In the genomic region with DNA sequence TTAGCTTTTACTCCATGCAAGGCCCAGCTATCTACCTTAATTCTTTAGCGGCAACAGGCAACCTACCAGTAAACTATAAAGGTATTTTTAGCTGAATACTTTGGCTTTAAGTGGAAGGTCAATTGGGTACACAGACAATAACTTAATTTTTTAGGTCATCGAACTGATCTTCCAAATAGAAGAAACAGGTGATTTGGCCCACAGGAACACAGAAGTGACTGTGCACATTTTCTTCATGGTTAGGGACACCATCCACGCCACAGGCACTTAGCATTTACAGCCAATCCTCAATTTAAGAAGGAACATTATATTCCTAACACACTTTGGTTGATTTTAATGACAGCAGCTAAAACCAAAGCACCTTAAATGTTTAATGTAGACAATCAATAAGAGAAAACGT, we compare ENCODE assay signal across 10 cellular contexts. TPM values are rescaled to one million over a fixed set of nuclear protein-coding genes. Genes with fewer than 3 reads are reported as not detected.
DNase-seq lines count a peak whose midpoint lies in the region; ATAC-seq and TF ChIP-seq lines count a peak whose summit lies in the region.
"Had no signal": no experiment of that assay in that cellular context is flagged by ENCODE, and none has a peak within 500 bp of the region (broad histone marks: within the 10 kb centered on the region; RNA-seq: fewer than 3 reads in every experiment).

No MANE protein-coding gene starts in this region.

- DNase-seq in SK-N-SH, result no peak
- DNase-seq in T-helper 17 cell, result no peak
- DNase-seq in fibroblast of villous mesenchyme (ENCODE audit: low read depth), result no peak
- no peak for DNase-seq in inferior parietal cortex (ENCODE audit: extremely low spot score)
- DNase-seq in SK-N-DZ (ENCODE audit: low spot score), result no peak
- DNase-seq in SW480 (ENCODE audit: low spot score), result no peak
- DNase-seq: NCI-H1930, nucleus accumbens had no signal

- H3K4me3 Mint-ChIP-seq in T-helper 17 cell, result peak overlapping the region; percentile 97

- H2AFZ ChIP-seq in SK-N-SH (ENCODE audit: low read depth), result no peak overlapping the region

- H4K20me1 ChIP-seq in SK-N-SH (ENCODE audit: insufficient read depth), result peaks cover 58% of the 10 kb centered on the region

- H3K4me1 ChIP-seq in SK-N-SH (ENCODE audit: control insufficient read depth in 1 of 2, insufficient read depth in 2 of 2, low read depth in 1 of 2, low read length in 1 of 2) (peaks cover 5 to 8% of the 10 kb centered on the region in 2 experiments; a peak in 3 of 4 replicates), skeletal muscle satellite cell (ENCODE audit: control insufficient read depth, insufficient read depth, low read length) (peaks cover 20% of the 10 kb centered on the region)

- H3K9me2 ChIP-seq in SK-N-SH, result no peaks in the 10 kb centered on the region

- peaks cover 2% of the 10 kb centered on the region for H3K36me3 Mint-ChIP-seq in T-helper 17 cell (ENCODE audit: low read depth)

- H3K4me3 ChIP-seq in SK-N-SH (ENCODE audit: low read depth in 2 of 2, low read length in 1 of 2) (peak overlapping the region; percentile 70 to 87; a peak in 3 of 4 replicates), fibroblast of villous mesenchyme (ENCODE audit: low read depth, low read length) (peak overlapping the region; percentile 71), skeletal muscle satellite cell (ENCODE audit: low read length) (peak overlapping the region; percentile 90)

- peaks cover 0 to 9% of the 10 kb centered on the region in 2 experiments for H3K36me3 ChIP-seq in SK-N-SH (replicated peaks in 1 of 2; ENCODE audit: control insufficient read depth in 1 of 2, insufficient read depth in 2 of 2, low read length in 1 of 2)
- no peaks in the 10 kb centered on the region for H3K36me3 ChIP-seq in skeletal muscle satellite cell (ENCODE audit: insufficient read depth, low read length)

- H3K4me2 ChIP-seq in SK-N-SH (peak overlapping the region; percentile 85), skeletal muscle satellite cell (ENCODE audit: low read length) (peak overlapping the region; percentile 87)

- ATAC-seq in SK-N-SH treated with all-trans-retinoic acid at 6 μM for 48 hours, result no peak
- ATAC-seq in T-helper 17 cell, result no peak

- H3K9me3 ChIP-seq in SK-N-SH (no peaks in the 10 kb centered on the region), T-helper 17 cell (ENCODE audit: control insufficient read depth, low read length, poor library complexity, severe bottlenecking) (no peaks in the 10 kb centered on the region), skeletal muscle satellite cell (replicated peaks; ENCODE audit: low read length) (no peaks in the 10 kb centered on the region)

- H3F3A ChIP-seq in SK-N-SH (replicated peaks; ENCODE audit: insufficient read depth), result peaks cover 8% of the 10 kb centered on the region

- no peaks in the 10 kb centered on the region for H3K27me3 ChIP-seq in SK-N-SH (ENCODE audit: insufficient read depth)
- H3K27me3 ChIP-seq in skeletal muscle satellite cell (ENCODE audit: control insufficient read depth, insufficient read depth, low read length), result no peaks in the 10 kb centered on the region

- H3K27ac ChIP-seq in SK-N-SH (ENCODE audit: low read depth in 2 of 2, low read length in 1 of 2), result no peak overlapping the region

- H3K79me2 ChIP-seq in SK-N-SH (ENCODE audit: insufficient read depth), result peaks cover 68% of the 10 kb centered on the region

- POLR2A ChIA-PET in SK-N-SH (lab: Yijun Ruan, JAX), result no interaction called here

- no peaks in the 10 kb centered on the region for H3K27me3 Mint-ChIP-seq in T-helper 17 cell

- H3K9ac ChIP-seq in SK-N-SH, result peak overlapping the region; percentile 98; the same call in 1 of the 2 replicates
- H3K9ac ChIP-seq in skeletal muscle satellite cell (ENCODE audit: low read depth, low read length), result peak overlapping the region; percentile 97

- no peak for TF ChIP-seq RAD21 in SK-N-SH (IDR thresholded peaks at IDR 0.05; ENCODE audit: low read length)

- H3K4me1 Mint-ChIP-seq in T-helper 17 cell, result peaks cover 40% of the 10 kb centered on the region

- CTCF ChIA-PET in SK-N-SH (lab: Yijun Ruan, JAX), result interaction anchor here (0.9 to 1.2 kb wide), 2 partner anchors 31 to 169 kb away, joined by 3 read pairs; no protein-coding TSS in a partner anchor

- TF ChIP-seq CTCF in SK-N-SH (IDR thresholded peaks at IDR 0.05) (no peak), fibroblast of villous mesenchyme (IDR thresholded peaks at IDR 0.05; ENCODE audit: insufficient read depth, low read depth, low read length) (no peak)

- TF ChIP-seq EP300 in SK-N-SH (IDR thresholded peaks at IDR 0.05; ENCODE audit: borderline replicate concordance in 1 of 2, low read depth in 1 of 2, low read length in 1 of 2), result no peak

- WGBS in SK-N-SH (ENCODE audit: low lambda C conversion rate), result 48% methylated on average over 4 of the region's 4 CpGs

- H3K27ac Mint-ChIP-seq in T-helper 17 cell, result peak overlapping the region; percentile 97

TF ChIP-seq in SK-N-SH, 30 proteins besides CTCF, POLR2A, EP300 and RAD21:
- TF ChIP-seq JUND (IDR thresholded peaks at IDR 0.05) (no peak), CHD2 (IDR thresholded peaks at IDR 0.05; ENCODE audit: low read length, partially characterized antibody) (no peak)

TF ChIP-seq in SK-N-SH treated with all-trans-retinoic acid at 6 μM for 48 hours, 23 proteins besides CTCF, POLR2A, EP300 and RAD21:
- TF ChIP-seq, protein P1, sequence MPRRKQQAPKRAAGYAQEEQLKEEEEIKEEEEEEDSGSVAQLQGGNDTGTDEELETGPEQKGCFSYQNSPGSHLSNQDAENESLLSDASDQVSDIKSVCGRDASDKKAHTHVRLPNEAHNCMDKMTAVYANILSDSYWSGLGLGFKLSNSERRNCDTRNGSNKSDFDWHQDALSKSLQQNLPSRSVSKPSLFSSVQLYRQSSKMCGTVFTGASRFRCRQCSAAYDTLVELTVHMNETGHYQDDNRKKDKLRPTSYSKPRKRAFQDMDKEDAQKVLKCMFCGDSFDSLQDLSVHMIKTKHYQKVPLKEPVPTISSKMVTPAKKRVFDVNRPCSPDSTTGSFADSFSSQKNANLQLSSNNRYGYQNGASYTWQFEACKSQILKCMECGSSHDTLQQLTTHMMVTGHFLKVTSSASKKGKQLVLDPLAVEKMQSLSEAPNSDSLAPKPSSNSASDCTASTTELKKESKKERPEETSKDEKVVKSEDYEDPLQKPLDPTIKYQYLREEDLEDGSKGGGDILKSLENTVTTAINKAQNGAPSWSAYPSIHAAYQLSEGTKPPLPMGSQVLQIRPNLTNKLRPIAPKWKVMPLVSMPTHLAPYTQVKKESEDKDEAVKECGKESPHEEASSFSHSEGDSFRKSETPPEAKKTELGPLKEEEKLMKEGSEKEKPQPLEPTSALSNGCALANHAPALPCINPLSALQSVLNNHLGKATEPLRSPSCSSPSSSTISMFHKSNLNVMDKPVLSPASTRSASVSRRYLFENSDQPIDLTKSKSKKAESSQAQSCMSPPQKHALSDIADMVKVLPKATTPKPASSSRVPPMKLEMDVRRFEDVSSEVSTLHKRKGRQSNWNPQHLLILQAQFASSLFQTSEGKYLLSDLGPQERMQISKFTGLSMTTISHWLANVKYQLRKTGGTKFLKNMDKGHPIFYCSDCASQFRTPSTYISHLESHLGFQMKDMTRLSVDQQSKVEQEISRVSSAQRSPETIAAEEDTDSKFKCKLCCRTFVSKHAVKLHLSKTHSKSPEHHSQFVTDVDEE (CRISPR knock-in tag; IDR thresholded peaks at IDR 0.05), result no peak
- no peak for TF ChIP-seq PPARA (CRISPR knock-in tag; IDR thresholded peaks at IDR 0.05; ENCODE audit: borderline replicate concordance)
- TF ChIP-seq GLIS3 (CRISPR knock-in tag; IDR thresholded peaks at IDR 0.05), result no peak
- TF ChIP-seq ZFP3 (CRISPR knock-in tag; IDR thresholded peaks at IDR 0.05), result no peak
- TF ChIP-seq ZFP30 (CRISPR knock-in tag; IDR thresholded peaks at IDR 0.05), result no peak
- TF ChIP-seq CSDC2 (CRISPR knock-in tag; IDR thresholded peaks at IDR 0.05), result no peak
- TF ChIP-seq ESRRG (CRISPR knock-in tag; IDR thresholded peaks at IDR 0.05), result no peak
- no peak for TF ChIP-seq TOX (CRISPR knock-in tag; IDR thresholded peaks at IDR 0.05; ENCODE audit: borderline replicate concordance)
- no peak for TF ChIP-seq TCF4 (CRISPR knock-in tag; IDR thresholded peaks at IDR 0.05; ENCODE audit: borderline replicate concordance)
- TF ChIP-seq RARB (CRISPR knock-in tag; IDR thresholded peaks at IDR 0.05), result no peak
- no peak for TF ChIP-seq ZNF8 (CRISPR knock-in tag; IDR thresholded peaks at IDR 0.05)
- TF ChIP-seq BACH2 (CRISPR knock-in tag; IDR thresholded peaks at IDR 0.05; ENCODE audit: borderline replicate concordance), result no peak
- TF ChIP-seq ZNF70 (CRISPR knock-in tag; IDR thresholded peaks at IDR 0.05), result no peak

RNA-seq across cellular contexts. Expression of a gene that starts 1.9 kb away (rescaled TPM):
- 29.0 and 47.1 TPM in 2 replicates for polyA plus RNA-seq in SK-N-SH (2012; rRNA removed)
- polyA plus RNA-seq in SK-N-SH (2012; cell fraction: cytosol; rRNA removed), result 59.4 and 70.0 TPM in 2 replicates
- 7.3 and 18.2 TPM in 2 replicates for polyA plus RNA-seq in SK-N-SH (2012; cell fraction: nucleus; rRNA removed)
- total RNA-seq in T-helper 17 cell, result 100 to 1,000 TPM; 111 to 147 TPM
- total RNA-seq in fibroblast of villous mesenchyme, result 92.1 and 133 TPM in 2 replicates
- 104 and 110 TPM in 2 replicates for total RNA-seq in skeletal muscle satellite cell (2012; rRNA removed)
- polyA plus RNA-seq in SK-N-DZ (2014; cell fraction: cytosol; rRNA removed), result 177 and 178 TPM in 2 replicates
- polyA plus RNA-seq in SK-N-DZ (2014; cell fraction: nucleus; rRNA removed), result 65.3 and 80.8 TPM in 2 replicates

RNA-seq across cellular contexts. Expression of a gene that starts 38.2 kb away (rescaled TPM):
- polyA plus RNA-seq in SK-N-SH (2012; rRNA removed), result 11.0 and 12.1 TPM in 2 replicates
- polyA plus RNA-seq in SK-N-SH (2012; cell fraction: cytosol; rRNA removed), result 11.0 and 12.7 TPM in 2 replicates
- polyA plus RNA-seq in SK-N-SH (2012; cell fraction: nucleus; rRNA removed), result 11.3 and 16.1 TPM in 2 replicates
- total RNA-seq in T-helper 17 cell (10 to 100 TPM; 50.6 to 58.4 TPM), fibroblast of villous mesenchyme (45.1 and 53.1 TPM in 2 replicates)
- total RNA-seq in skeletal muscle satellite cell (2012; rRNA removed), result 40.4 and 47.9 TPM in 2 replicates
- 6.5 and 8.8 TPM in 2 replicates for polyA plus RNA-seq in SK-N-DZ (2014; cell fraction: cytosol; rRNA removed)
- 6.4 and 9.0 TPM in 2 replicates for polyA plus RNA-seq in SK-N-DZ (2014; cell fraction: nucleus; rRNA removed)
